Comparison of ENCODE assay signal across 19 cellular contexts in genomic region chr10:106226123-106226522, GRCh38.
DNase-seq lines count a peak whose midpoint lies in the region; ATAC-seq and TF ChIP-seq lines count a peak whose summit lies in the region.
"Had no signal": no experiment of that assay in that cellular context is flagged by ENCODE, and none has a peak within 500 bp of the region (broad histone marks: within the 10 kb centered on the region; RNA-seq: fewer than 3 reads in every experiment).

No MANE protein-coding gene starts in this region.

- BruUV-seq in PC-3 (replicated peaks; lab: Mats Ljungman, UMichigan): no TSS peak

- DNase-seq in EL (peak; percentile 30), PC-3 (peak; percentile 49), SIG-M5 treated with dmso at 0.1 percent for 504 hours (lab: John Stamatoyannopoulos, UW; ENCODE audit: unreplicated experiment) (no peak), glutamatergic neuron (no peak)
- no peak for DNase-seq in stimulated activated CD4-positive, alpha-beta T cell treated with anti-CD3 and anti-CD28 coated beads, Interleukin-15, amount 100 ng/mL, for 24 hours
- DNase-seq: 8988T; C1 segment of cervical spinal cord; Calu3; CD4-positive, alpha-beta memory T cell; COR-L47; DMS53; DMS79 treated with DMSO at 0.1 percent for 48 hours; GF-D8; H9; HFFc6 had no signal

- no peak overlapping the region for H2AFZ ChIP-seq in PC-3 (ENCODE audit: low read length)
- H2AFZ ChIP-seq: GM23338 had no signal

- no peak for TF ChIP-seq CTCF in PC-3 (conservative IDR thresholded peaks at IDR 0.05; ENCODE audit: low read depth, low read length)
- no peak for TF ChIP-seq CTCF in glutamatergic neuron (IDR thresholded peaks at IDR 0.05; ENCODE audit: partially characterized antibody, unreplicated experiment)

- intact Hi-C loops in PC-3 (cut with micrococcal nuclease): no loop called here

- H3K27ac Mint-ChIP-seq in glutamatergic neuron (ENCODE audit: unreplicated experiment): no peak overlapping the region
- H3K27ac Mint-ChIP-seq: CD4-positive, alpha-beta memory T cell; GM23338; H9; HFFc6 had no signal

- POLR2A ChIA-PET in PC-3 (lab: Charles Lee; ENCODE audit: unreplicated experiment): no interaction called here

- ATAC-seq in PC-3: no peak
- ATAC-seq in SK-N-SH treated with all-trans-retinoic acid at 6 μM for 48 hours: no peak
- ATAC-seq: A549, GM23338, HCT116 had no signal

- peak overlapping the region; percentile 51 for H3K27ac ChIP-seq in PC-3 (ENCODE audit: low read length)
- H3K27ac ChIP-seq: A549 had no signal

- H3K36me3 Mint-ChIP-seq in glutamatergic neuron (ENCODE audit: unreplicated experiment): no peaks in the 10 kb centered on the region
- H3K36me3 Mint-ChIP-seq: CD4-positive, alpha-beta memory T cell had no signal

- H3K4me1 ChIP-seq in PC-3 (ENCODE audit: insufficient read depth, low read length): peaks cover 24% of the 10 kb centered on the region
- H3K4me1 ChIP-seq: A549 had no signal

- no peaks in the 10 kb centered on the region for H3K9me3 Mint-ChIP-seq in glutamatergic neuron (ENCODE audit: unreplicated experiment)
- H3K9me3 Mint-ChIP-seq: GM23338, H9, HFFc6 had no signal

- no peaks in the 10 kb centered on the region for H3K9me3 ChIP-seq in PC-3 (ENCODE audit: low read length)
- H3K9me3 ChIP-seq: A549 had no signal

- H3F3A ChIP-seq in PC-3 (ENCODE audit: low read length, unreplicated experiment): no peaks in the 10 kb centered on the region

- H3K4me3 ChIP-seq in PC-3 (ENCODE audit: low read length): no peak overlapping the region
- H3K4me3 ChIP-seq: A549, GM23338 had no signal

- no peaks in the 10 kb centered on the region for H3K27me3 Mint-ChIP-seq in glutamatergic neuron (ENCODE audit: unreplicated experiment)
- H3K27me3 Mint-ChIP-seq: CD4-positive, alpha-beta memory T cell had no signal

- H3K9ac ChIP-seq in PC-3 (ENCODE audit: low read length): no peak overlapping the region

- H3K9me2 ChIP-seq in PC-3 (replicated peaks; ENCODE audit: low read length): no peaks in the 10 kb centered on the region

- CTCF ChIA-PET in PC-3 (lab: Charles Lee): no interaction called here

- H3K4me3 Mint-ChIP-seq in glutamatergic neuron (ENCODE audit: unreplicated experiment): no peak overlapping the region
- H3K4me3 Mint-ChIP-seq: CD4-positive, alpha-beta memory T cell; GM23338; H9; HFFc6 had no signal

- H3K79me2 ChIP-seq in PC-3 (ENCODE audit: low read length): no peaks in the 10 kb centered on the region

- no peaks in the 10 kb centered on the region for H3K36me3 ChIP-seq in PC-3 (ENCODE audit: low read depth, low read length)

- H3K4me1 Mint-ChIP-seq in glutamatergic neuron (ENCODE audit: low read depth, unreplicated experiment): no peaks in the 10 kb centered on the region
- H3K4me1 Mint-ChIP-seq: CD4-positive, alpha-beta memory T cell; GM23338; H9 had no signal

- H3K27me3 ChIP-seq in PC-3 (ENCODE audit: low read length): no peaks in the 10 kb centered on the region

- peak overlapping the region; percentile 2 for H3K4me2 ChIP-seq in PC-3 (ENCODE audit: low read length)
- H3K4me2 ChIP-seq: A549, GM23338 had no signal

- H4K20me1 ChIP-seq in PC-3 (ENCODE audit: low read length): no peaks in the 10 kb centered on the region

TF ChIP-seq in SK-N-SH treated with all-trans-retinoic acid at 6 μM for 48 hours, 23 proteins besides CTCF, POLR2A, EP300 and RAD21:
- no peak for TF ChIP-seq ZFP30 (CRISPR knock-in tag; IDR thresholded peaks at IDR 0.05)
- peak; percentile 18; the same call in 1 of the 2 replicates for TF ChIP-seq ISL1 (CRISPR knock-in tag; IDR thresholded peaks at IDR 0.05)
TF ChIP-seq in SK-N-SH treated with all-trans-retinoic acid at 6 μM for 48 hours: peak in this region for 1.

Comparison
In these comparisons a context has a peak if more than half of its experiments do, and no peak if none do; other contexts are left out.
1. DNase-seq: peak in EL (single experiment) and PC-3 (single experiment); none in SIG-M5 treated with dmso at 0.1 percent for 504 hours (single experiment), stimulated activated CD4-positive, alpha-beta T cell treated with anti-CD3 and anti-CD28 coated beads, Interleukin-15, amount 100 ng/mL, for 24 hours (single experiment) and glutamatergic neuron (single experiment).